ENCODE assay signal across 34 cellular contexts in the genomic region with DNA sequence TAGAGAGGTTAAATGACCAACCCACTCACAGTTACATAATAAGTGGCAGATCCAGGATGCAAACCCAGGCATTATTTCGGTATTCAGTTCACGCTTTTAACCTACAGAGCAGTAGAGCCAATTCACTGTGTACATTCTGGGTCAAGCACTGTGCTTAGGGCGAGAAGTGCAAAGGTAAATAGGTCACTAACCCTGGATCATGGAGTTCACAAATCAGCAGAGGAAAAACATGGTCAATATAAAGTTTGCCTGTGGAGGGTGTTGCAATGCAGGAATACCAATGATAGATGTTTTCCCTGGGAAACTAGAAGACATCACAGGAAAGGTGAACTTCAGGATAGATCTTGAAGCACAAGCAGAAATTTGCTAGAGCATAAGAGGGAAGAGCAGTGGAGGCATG.
"Had no signal": no experiment of that assay in that cellular context is flagged by ENCODE, and none has a peak within 500 bp of the region (broad histone marks: within the 10 kb centered on the region; RNA-seq: fewer than 3 reads in every experiment).

No MANE protein-coding gene starts in this region.

- H3K36me3 ChIP-seq: adrenal gland, breast epithelium, esophagus muscularis mucosa, gastrocnemius medialis, WERI-Rb-1 had no signal

- H3K27me3 ChIP-seq: adrenal gland, breast epithelium, esophagus muscularis mucosa, gastrocnemius medialis had no signal

- DNase-seq: activated B cell treated with CpG ODN at 0.5 μM for 24 hours; activated CD4-positive, alpha-beta T cell treated with anti-CD3 and anti-CD28 coated beads for 48 hours; activated CD4-positive, alpha-beta T cell treated with anti-CD3 and anti-CD28 coated beads, Interleukin-2, amount 50 U/mL, for 1 hour; activated CD4-positive, alpha-beta T cell treated with anti-CD3 and anti-CD28 coated beads, Interleukin-2, amount 50 U/mL, for 48 hours; activated CD8-positive, alpha-beta memory T cell treated with anti-CD3 and anti-CD28 coated beads for 24 hours; activated CD8-positive, alpha-beta T cell treated with anti-CD3 and anti-CD28 coated beads for 36 hours; activated effector memory CD4-positive, alpha-beta T cell treated with Interleukin-2 at 50 U/mL for 16 hours; activated naive CD4-positive, alpha-beta T cell treated with anti-CD3 and anti-CD28 coated beads for 36 hours; activated naive CD8-positive, alpha-beta T cell treated with anti-CD3 and anti-CD28 coated beads for 36 hours; activated naive CD8-positive, alpha-beta T cell treated with anti-CD3 and anti-CD28 coated beads, Interleukin-2, amount 50 U/mL, for 24 hours; activated T-cell treated with anti-CD3 and anti-CD28 coated beads, Interleukin-2, amount 50 U/mL, for 4 hours; adrenal gland; amygdala; aorta; dorsolateral prefrontal cortex; effector memory CD4-positive, alpha-beta T cell; endodermal cell; erythroblast; foreskin keratinocyte; gastrocnemius medialis; glutamatergic neuron; T-helper 1 cell; T-helper 17 cell; T1000; WERI-Rb-1 had no signal

- H3K36me3 Mint-ChIP-seq: activated naive CD4-positive, alpha-beta T cell treated with anti-CD3 and anti-CD28 coated beads, Interleukin-2, amount 50 U/mL, for 24 hours; activated naive CD8-positive, alpha-beta T cell treated with anti-CD3 and anti-CD28 coated beads for 36 hours had no signal

- H3K9me3 ChIP-seq: adrenal gland, esophagus muscularis mucosa, gastrocnemius medialis had no signal

- H3K4me3 ChIP-seq: adrenal gland, breast epithelium, coronary artery, dorsolateral prefrontal cortex, esophagus muscularis mucosa, gastrocnemius medialis had no signal

- H3K9me3 Mint-ChIP-seq: dendritic cell treated with granulocyte-macrophage colony-stimulating factor and Interleukin-4, amounts not matched to agents 40 ng/mL and 50 ng/mL, for 4 days; endodermal cell; T-helper 2 cell treated with Interferon-gamma antibody and Interleukin-4, amounts not matched to agents 5 μg/mL and 100 μg/mL, for 36 hours had no signal

- H3K27ac Mint-ChIP-seq: activated B cell treated with CpG ODN at 0.5 μM for 24 hours; activated CD8-positive, alpha-beta T cell treated with anti-CD3 and anti-CD28 coated beads for 36 hours; activated naive CD4-positive, alpha-beta T cell treated with anti-CD3 and anti-CD28 coated beads for 36 hours; activated naive CD4-positive, alpha-beta T cell treated with anti-CD3 and anti-CD28 coated beads, Interleukin-2, amount 50 U/mL, for 24 hours; activated naive CD8-positive, alpha-beta T cell treated with anti-CD3 and anti-CD28 coated beads for 36 hours; activated naive CD8-positive, alpha-beta T cell treated with anti-CD3 and anti-CD28 coated beads, Interleukin-2, amount 50 U/mL, for 24 hours; activated T-helper 17 cell treated with anti-CD3 and anti-CD28 coated beads, Interleukin-2, amount 50 U/mL, for 72 hours; brain; dendritic cell treated with granulocyte-macrophage colony-stimulating factor and Interleukin-4, amounts not matched to agents 40 ng/mL and 50 ng/mL, for 4 days; endodermal cell; T-helper 17 cell; T-helper 2 cell treated with Interferon-gamma antibody and Interleukin-4, amounts not matched to agents 5 μg/mL and 100 μg/mL, for 36 hours had no signal

- H3K27me3 Mint-ChIP-seq: activated B cell treated with CpG ODN at 0.5 μM for 24 hours, brain had no signal

- H3K27ac ChIP-seq: adrenal gland, breast epithelium, coronary artery, dorsolateral prefrontal cortex, esophagus muscularis mucosa, foreskin keratinocyte, gastrocnemius medialis, WERI-Rb-1 had no signal

- H3K4me1 Mint-ChIP-seq: activated B cell treated with CpG ODN at 0.5 μM for 24 hours; activated naive CD4-positive, alpha-beta T cell treated with anti-CD3 and anti-CD28 coated beads, Interleukin-2, amount 50 U/mL, for 24 hours; activated T-helper 17 cell treated with anti-CD3 and anti-CD28 coated beads, Interleukin-2, amount 50 U/mL, for 72 hours; T-helper 17 cell had no signal

- H3K4me1 ChIP-seq: adrenal gland, breast epithelium, foreskin keratinocyte, gastrocnemius medialis had no signal

- H3K4me3 Mint-ChIP-seq: activated B cell treated with CpG ODN at 0.5 μM for 24 hours; activated CD8-positive, alpha-beta T cell treated with anti-CD3 and anti-CD28 coated beads for 36 hours; activated naive CD4-positive, alpha-beta T cell treated with anti-CD3 and anti-CD28 coated beads for 36 hours; activated naive CD4-positive, alpha-beta T cell treated with anti-CD3 and anti-CD28 coated beads, Interleukin-2, amount 50 U/mL, for 24 hours; activated naive CD8-positive, alpha-beta T cell treated with anti-CD3 and anti-CD28 coated beads for 36 hours; activated naive CD8-positive, alpha-beta T cell treated with anti-CD3 and anti-CD28 coated beads, Interleukin-2, amount 50 U/mL, for 24 hours; activated T-cell treated with anti-CD3 and anti-CD28 coated beads, Interleukin-2, amount 50 U/mL, for 4 hours; activated T-helper 17 cell treated with anti-CD3 and anti-CD28 coated beads, Interleukin-2, amount 50 U/mL, for 72 hours; brain; central memory CD8-positive, alpha-beta T cell; dendritic cell treated with granulocyte-macrophage colony-stimulating factor and Interleukin-4, amounts not matched to agents 40 ng/mL and 50 ng/mL, for 4 days; endodermal cell; T-helper 17 cell; T-helper 2 cell treated with Interferon-gamma antibody and Interleukin-4, amounts not matched to agents 5 μg/mL and 100 μg/mL, for 36 hours had no signal
